Comparison of ENCODE assay signal across 8 cellular contexts in the genomic region with DNA sequence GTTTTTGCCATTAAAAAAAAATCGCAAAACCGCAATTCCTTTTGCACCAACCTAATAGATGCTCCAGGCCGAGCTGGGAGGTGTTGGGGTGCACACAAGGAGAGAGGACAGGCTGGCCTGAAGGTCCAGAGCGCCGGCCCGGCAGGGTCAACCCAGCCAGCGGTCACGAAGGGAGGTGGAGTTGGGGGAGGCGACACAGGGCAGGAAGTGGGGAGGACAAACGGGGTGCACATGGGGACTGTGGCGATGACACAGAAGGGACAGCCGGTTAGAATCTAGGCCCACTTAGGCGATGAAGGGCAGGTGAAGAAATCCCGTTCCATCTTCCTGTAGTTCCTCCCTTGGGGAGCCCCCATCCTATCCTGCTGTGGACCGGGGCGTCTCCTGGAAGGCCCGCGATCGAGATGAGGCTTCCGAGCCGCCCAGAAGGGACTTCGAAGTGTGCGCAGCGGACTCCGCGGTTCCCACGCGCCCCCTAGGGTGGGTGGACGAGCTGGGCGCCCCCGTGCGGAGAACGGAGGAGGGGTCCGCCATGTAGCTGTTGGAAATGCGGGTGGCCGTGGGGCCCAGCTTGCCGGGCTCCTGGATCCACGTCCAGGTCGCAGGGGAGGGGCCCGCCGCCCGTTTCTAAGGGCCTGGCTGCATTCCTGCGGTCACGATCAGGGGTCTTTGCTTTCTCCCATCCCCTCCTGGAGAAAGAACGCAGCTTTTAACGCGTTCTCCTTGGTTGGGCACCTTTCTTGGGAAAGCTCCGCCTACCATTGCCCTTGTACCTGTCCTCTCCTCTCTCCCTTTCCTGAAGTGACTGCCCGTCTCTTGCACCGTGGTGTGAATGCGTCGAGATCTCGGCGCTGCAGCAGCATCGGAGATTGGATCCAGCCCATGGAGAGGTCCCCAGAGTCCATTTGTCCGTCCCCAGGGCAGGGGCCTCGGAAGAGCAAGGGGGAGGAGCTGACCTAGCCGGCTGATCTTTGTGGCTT. TPM values are rescaled to one million over a fixed set of nuclear protein-coding genes. Genes with fewer than 3 reads are reported as not detected.
DNase-seq lines count a peak whose midpoint lies in the region; ATAC-seq, FAIRE-seq and TF ChIP-seq lines count a peak whose summit lies in the region.

No MANE protein-coding gene starts in this region.

- POLR2A ChIA-PET in GM10248 (lab: Yijun Ruan, JAX): no interaction called here

- no peak for TF ChIP-seq POLR2A in lower leg skin (IDR thresholded peaks at IDR 0.05)

- WGBS in lower leg skin, 2 donors: 28 to 35% methylated on average over 57 to 58 of the region's 58 CpGs

- ATAC-seq in GM21528 (IDR thresholded peaks at IDR 0.05; ENCODE audit: low FRiP score, unreplicated experiment): no peak

- CTCF ChIA-PET in GM10248 (lab: Yijun Ruan, JAX): interaction anchor here (1.0 to 1.8 kb wide), 4 partner anchors 8 to 47 kb away, joined by 3 to 8 read pairs (median 4); no protein-coding TSS in a partner anchor

- FAIRE-seq in GM19239 (lab: Jason Lieb, UNC): no peak

- peak; percentile 22 for DNase-seq in GM10248 (ENCODE audit: extremely low spot score)
- DNase-seq in activated CD8-positive, alpha-beta memory T cell treated with anti-CD3 and anti-CD28 coated beads for 24 hours: peak; percentile 75
- peak; percentile 24 for DNase-seq in fibroblast of pulmonary artery (ENCODE audit: low read depth)
- peak; percentile 11 for DNase-seq in putamen (ENCODE audit: low spot score)
- no peak for DNase-seq in lower leg skin (ENCODE audit: low spot score in 2 of 2)
- DNase-seq in GM19239 (ENCODE audit: insufficient read length, low spot score): no peak
- DNase-seq in NCI-H1436 treated with DMSO at 0.1 percent for 48 hours (lab: John Stamatoyannopoulos, UW): no peak

- peak; percentile 42 for TF ChIP-seq CTCF in GM10248 (IDR thresholded peaks at IDR 0.05; ENCODE audit: control extremely low read depth, extremely low read depth, low read depth, missing control alignments)
- TF ChIP-seq CTCF in fibroblast of pulmonary artery (IDR thresholded peaks at IDR 0.05; ENCODE audit: low read length, missing control alignments): peak; percentile 38
- no peak for TF ChIP-seq CTCF in lower leg skin (IDR thresholded peaks at IDR 0.05)

- H3K4me3 ChIP-seq in fibroblast of pulmonary artery (replicated peaks; ENCODE audit: low read depth, low read length): peak overlapping the region; percentile 33
- no peak overlapping the region for H3K4me3 ChIP-seq in lower leg skin (ENCODE audit: low read depth, poor library complexity, severe bottlenecking)

- intact Hi-C loops in lower leg skin (cut with DNase I; ENCODE audit: low total_unique reads): no loop called here

RNA-seq across cellular contexts. Expression of gene HPF1, which starts 17.0 kb away (rescaled TPM):
- 10 to 100 TPM in 3 of 4 donors, 1 to 10 TPM in 1; 8.7 to 32.4 (median 20.3) TPM for total RNA-seq in lower leg skin

Comparison
In these comparisons a context has a peak if more than half of its experiments do, and no peak if none do; other contexts are left out.
1. DNase-seq: peak in GM10248 (single experiment), activated CD8-positive, alpha-beta memory T cell treated with anti-CD3 and anti-CD28 coated beads for 24 hours (single experiment), fibroblast of pulmonary artery (single experiment) and putamen (single experiment); none in lower leg skin (0 of 2), GM19239 (single experiment) and NCI-H1436 treated with DMSO at 0.1 percent for 48 hours (single experiment).
2. CTCF ChIP-seq: peak in GM10248 (single experiment) and fibroblast of pulmonary artery (single experiment); none in lower leg skin (0 of 3).